Comparison of ENCODE assay signal across 10 cellular contexts in genomic region chr20:44717986-44718385, GRCh38. TPM values are rescaled to one million over a fixed set of nuclear protein-coding genes. Genes with fewer than 3 reads are reported as not detected.
DNase-seq lines count a peak whose midpoint lies in the region; ATAC-seq, FAIRE-seq and TF ChIP-seq lines count a peak whose summit lies in the region.
"Had no signal": no experiment of that assay in that cellular context is flagged by ENCODE, and none has a peak within 500 bp of the region (broad histone marks: within the 10 kb centered on the region; RNA-seq: fewer than 3 reads in every experiment).

No MANE protein-coding gene starts in this region.

- WGBS in A549 (ENCODE audit: missing lambda C conversion rate): 41% methylated on average over 8 of the region's 10 CpGs
- WGBS in adrenal gland, 4 donors: 69 to 91% (median 77%) methylated on average over 9 to 10 of the region's 10 CpGs

- peak; percentile 21 to 31; a peak in 2 of 5 replicates for TF ChIP-seq RAD21 in A549 (conservative IDR thresholded peaks at IDR 0.05 in 1 of 2, IDR thresholded peaks at IDR 0.05 in 1 of 2)

- no peak for FAIRE-seq in A549 (lab: Jason Lieb, UNC)

- H3K27ac ChIP-seq in A549 (peak overlapping the region; percentile 96 to 98), adrenal gland (peak overlapping the region in 1 of 5 donors; percentile 50)

- peaks cover 85% of the 10 kb centered on the region for H3K4me1 ChIP-seq in A549
- H3K4me1 ChIP-seq in adrenal gland (replicated peaks in 1 of 2): peaks cover 40 to 46% of the 10 kb centered on the region in 2 donors

- intact Hi-C loops in adrenal gland (cut with DNase I): no loop called here

- no peaks in the 10 kb centered on the region for H3K36me3 ChIP-seq in adrenal gland (replicated peaks in 1 of 2)

- CTCF ChIA-PET in A549 (lab: Yijun Ruan, JAX): interaction anchor here (0.7 to 21.9 kb wide), 8 partner anchors 9 to 35 kb away, joined by 3 to 525 read pairs (median 14); no protein-coding TSS in a partner anchor

- TF ChIP-seq EP300 in A549 (IDR thresholded peaks at IDR 0.05): no peak

- POLR2A ChIA-PET in A549 (lab: Yijun Ruan, JAX): interaction anchor here (1.4 kb wide), 1 partner anchor 11 kb away, joined by 6 read pairs; no protein-coding TSS in a partner anchor

- DNase-seq in A549 (ENCODE audit: low read depth in 1 of 2, low spot score in 1 of 2): peak; percentile 55 to 62
- DNase-seq in HFF-Myc (ENCODE audit: extremely low read depth, low read depth): no peak
- DNase-seq in adrenal gland: no peak
- peak; percentile 77 for DNase-seq in iPS-NIHi11 (ENCODE audit: low spot score)
- DNase-seq in T-helper 1 cell: no peak
- DNase-seq in NCI-H2171 (lab: John Stamatoyannopoulos, UW): no peak
- DNase-seq in effector CD4-positive, alpha-beta T cell: no peak
- DNase-seq in islet precursor cell: no peak
- DNase-seq: CD4-positive, CD25-positive, alpha-beta regulatory T cell had no signal

- peak overlapping the region; percentile 47 for H3K4me2 ChIP-seq in A549

- TF ChIP-seq POLR2A in A549 (IDR thresholded peaks at IDR 0.05; ENCODE audit: low read length): no peak
- TF ChIP-seq POLR2A in adrenal gland (IDR thresholded peaks at IDR 0.05): no peak

- H3K4me3 ChIP-seq in A549 (no peak overlapping the region), HFF-Myc (replicated peaks; ENCODE audit: low read depth, low read length) (no peak overlapping the region), adrenal gland (no peak overlapping the region)

- no peaks in the 10 kb centered on the region for H3K9me3 ChIP-seq in A549
- H3K9me3 ChIP-seq in adrenal gland (replicated peaks in 1 of 3): no peaks in the 10 kb centered on the region

- peak; percentile 23; the same call in 2 of the 3 replicates for TF ChIP-seq CTCF in A549 (IDR thresholded peaks at IDR 0.05)
- TF ChIP-seq CTCF in HFF-Myc (IDR thresholded peaks at IDR 0.05; ENCODE audit: low read depth, low read length, missing control alignments): peak; percentile 25
- peak in 5 of 6 experiments; percentile 8 to 24 (median 21) for TF ChIP-seq CTCF in adrenal gland (IDR thresholded peaks at IDR 0.05)

- H3K27me3 ChIP-seq in adrenal gland: no peaks in the 10 kb centered on the region

- ATAC-seq in A549: peak in 1 of 2 experiments; percentile 40; a peak in 3 of 6 replicates

TF ChIP-seq in A549, 52 proteins besides CTCF, POLR2A, EP300 and RAD21:
- 0 out of 3 replicates have a peak, but pooled peaks have one; percentile 10 for TF ChIP-seq SMC3 (IDR thresholded peaks at IDR 0.05)
- 0 out of 2 replicates have a peak, but pooled peaks have one; percentile 17 for TF ChIP-seq MAZ (IDR thresholded peaks at IDR 0.05; ENCODE audit: borderline replicate concordance, low read depth, low read length)
- no peak for TF ChIP-seq FOSB (CRISPR knock-in tag; IDR thresholded peaks at IDR 0.05)

RNA-seq across cellular contexts. Expression of gene CCN5, which starts 2.8 kb away (rescaled TPM):
- polyA plus RNA-seq in A549 (2011; rRNA removed) (9.9 and 10.1 TPM in 2 replicates), A549 (2017; fragmentation: RNase III; extraction: RNeasy Plus Mini Kit Qiagen cat#74134 plus additional on column Dnase treatment) (11.1 to 13.9 TPM (median 12.3 TPM) in 3 replicates), adrenal gland (10 to 100 TPM in 2 of 3 donors, 1 to 10 TPM in 1; 8.0 to 47.3 (median 19.1) TPM)
- polyA plus RNA-seq in A549 (2012; cell fraction: cytosol; rRNA removed): 32.0 and 52.5 TPM in 2 replicates
- polyA plus RNA-seq in A549 (2012; cell fraction: nucleus; rRNA removed): 59.4 and 69.8 TPM in 2 replicates
- 4.5 and 6.9 TPM in 2 replicates for polyA minus RNA-seq in A549 (2011; rRNA and poly(A)+ RNA removed)
- total RNA-seq in adrenal gland: 100 to 1,000 TPM in 2 of 8 donors, 10 to 100 TPM in 6; 24.5 to 115 (median 63.1) TPM
- total RNA-seq: activated T-helper 1 cell treated with anti-CD3 and anti-CD28 coated beads, Interleukin-12 subunit alpha, Interleukin-12 subunit beta, Interleukin-2, Interleukin-4 antibody, amounts not matched to agents 30 ng/mL and 10 ng/mL and 1 ng/mL, durations not matched to agents 14 hours and 24 hours and 36 hours; CD4-positive, CD25-positive, alpha-beta regulatory T cell had no signal
- polyA plus RNA-seq: CD4-positive, CD25-positive, alpha-beta regulatory T cell had no signal

RNA-seq across cellular contexts. Expression of gene KCNK15, which starts 27.7 kb away (rescaled TPM):
- 0.33 and 0.49 TPM in 2 replicates for polyA plus RNA-seq in A549 (2011; rRNA removed)
- polyA plus RNA-seq in A549 (2012; cell fraction: cytosol; rRNA removed): 0.73 and 1.3 TPM in 2 replicates
- 0.76 and 0.90 TPM in 2 replicates for polyA plus RNA-seq in A549 (2012; cell fraction: nucleus; rRNA removed)
- 0.41 to 0.67 TPM (median 0.43 TPM) in 3 replicates for polyA plus RNA-seq in A549 (2017; fragmentation: RNase III; extraction: RNeasy Plus Mini Kit Qiagen cat#74134 plus additional on column Dnase treatment)
- polyA minus RNA-seq in A549 (2011; rRNA and poly(A)+ RNA removed): 0.58 and 0.66 TPM in 2 replicates
- 10 to 100 TPM in 1 of 8 donors, 1 to 10 TPM in 6, under 1 TPM in 1; 0.84 to 11.0 (median 3.5) TPM for total RNA-seq in adrenal gland
- under 1 TPM; 0.42 to 0.84 (median 0.56) TPM for polyA plus RNA-seq in adrenal gland
- total RNA-seq: CD4-positive, CD25-positive, alpha-beta regulatory T cell had no signal
- polyA plus RNA-seq: CD4-positive, CD25-positive, alpha-beta regulatory T cell had no signal

Comparison
In these comparisons a context has a peak if more than half of its experiments do, and no peak if none do; other contexts are left out.
1. DNase-seq: peak in A549 (2 of 2) and iPS-NIHi11 (single experiment); none in HFF-Myc (single experiment), adrenal gland (0 of 7), T-helper 1 cell (0 of 5), NCI-H2171 (single experiment), effector CD4-positive, alpha-beta T cell (single experiment) and islet precursor cell (single experiment).
2. Peak in every context shown above with its lines, with median percentiles within 50 percentile points of each other: CTCF ChIP-seq.